Comparison of ENCODE assay signal across 19 cellular contexts in the genomic region with DNA sequence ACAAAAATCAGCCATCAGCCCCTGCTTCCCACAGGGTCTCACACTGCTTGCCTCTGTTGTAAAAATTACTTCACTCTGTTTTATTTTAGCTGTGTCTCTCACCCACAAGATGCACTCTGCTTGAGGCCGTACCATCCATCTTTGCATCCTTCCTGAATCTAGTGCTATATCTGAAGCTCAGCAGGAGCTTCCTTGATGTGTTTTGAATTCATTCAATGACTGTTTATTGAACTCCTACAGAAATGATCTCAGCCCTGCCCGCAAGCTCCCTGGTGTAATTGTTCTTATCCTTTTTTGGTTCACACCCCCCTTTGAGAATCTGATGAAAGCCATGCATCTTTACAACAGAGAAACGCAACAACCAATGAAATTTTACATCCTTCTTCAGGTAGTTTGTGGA.
DNase-seq lines count a peak whose midpoint lies in the region; ATAC-seq and TF ChIP-seq lines count a peak whose summit lies in the region.
"Had no signal": no experiment of that assay in that cellular context is flagged by ENCODE, and none has a peak within 500 bp of the region (broad histone marks: within the 10 kb centered on the region; RNA-seq: fewer than 3 reads in every experiment).

No MANE protein-coding gene starts in this region.

- H3K4me3 ChIP-seq in SK-N-SH (ENCODE audit: low read depth in 2 of 2, low read length in 1 of 2) (no peak overlapping the region), mesendoderm (ENCODE audit: low read length) (no peak overlapping the region)
- H3K4me3 ChIP-seq: K562 had no signal

- H2AK5ac ChIP-seq in mesendoderm (ENCODE audit: low read length), result no peak overlapping the region

- no peaks in the 10 kb centered on the region for H4K20me1 ChIP-seq in SK-N-SH (ENCODE audit: insufficient read depth)

- TF ChIP-seq CTCF in SK-N-SH (IDR thresholded peaks at IDR 0.05), result no peak

- H2BK5ac ChIP-seq in mesendoderm (ENCODE audit: low read length), result no peak overlapping the region

- H3K9me2 ChIP-seq in SK-N-SH, result no peaks in the 10 kb centered on the region

- H2BK15ac ChIP-seq in mesendoderm (replicated peaks; ENCODE audit: low read depth), result no peak overlapping the region

- no peak overlapping the region for H3K18ac ChIP-seq in mesendoderm (ENCODE audit: low read length)

- H3K56ac ChIP-seq in mesendoderm (ENCODE audit: low read length), result no peak overlapping the region

- no peak for TF ChIP-seq EP300 in SK-N-SH (IDR thresholded peaks at IDR 0.05; ENCODE audit: borderline replicate concordance in 1 of 2, low read depth in 1 of 2, low read length in 1 of 2)

- no peak overlapping the region for H2BK120ac ChIP-seq in mesendoderm (ENCODE audit: low read depth, low read length)

- H3K36me3 ChIP-seq in SK-N-SH (replicated peaks in 1 of 2; ENCODE audit: control insufficient read depth in 1 of 2, insufficient read depth in 2 of 2, low read length in 1 of 2) (no peaks in the 10 kb centered on the region), mesendoderm (ENCODE audit: control insufficient read depth, insufficient read depth, low read length) (no peaks in the 10 kb centered on the region)

- no peak overlapping the region for H4K5ac ChIP-seq in mesendoderm (ENCODE audit: low read length)

- WGBS in SK-N-SH (ENCODE audit: low lambda C conversion rate), result 59% methylated on average over 3 of the region's 3 CpGs
- WGBS in mesendoderm (ENCODE audit: extremely low coverage, insufficient coverage, low lambda C conversion rate), result no CpG with 5 or more reads among the region's 3 CpGs

- H3K9ac ChIP-seq in SK-N-SH, result no peak overlapping the region
- no peak overlapping the region for H3K9ac ChIP-seq in mesendoderm (ENCODE audit: low read length)

- H3K4ac ChIP-seq in mesendoderm (ENCODE audit: low read depth, low read length), result no peak overlapping the region

- H3K9me3 ChIP-seq in SK-N-SH, result no peaks in the 10 kb centered on the region

- no peak overlapping the region for H3K23ac ChIP-seq in mesendoderm (ENCODE audit: low read length)

- H3K4me1 ChIP-seq in SK-N-SH (ENCODE audit: control insufficient read depth in 1 of 2, insufficient read depth in 2 of 2, low read depth in 1 of 2, low read length in 1 of 2) (peaks cover 2 to 4% of the 10 kb centered on the region in 2 experiments; a peak in 1 of 4 replicates), mesendoderm (ENCODE audit: control insufficient read depth, low read depth, low read length) (peaks cover 5% of the 10 kb centered on the region)

- DNase-seq in SK-N-SH (no peak), NCI-H69 (lab: John Stamatoyannopoulos, UW) (peak; percentile 66), mesendoderm (peak; percentile 88), NCI-H1694 treated with DMSO at 0.1 percent for 48 hours (lab: John Stamatoyannopoulos, UW) (no peak), DMS153 (lab: John Stamatoyannopoulos, UW) (no peak), NCI-H2196 treated with DMSO at 0.1 percent for 48 hours (lab: John Stamatoyannopoulos, UW; ENCODE audit: unreplicated experiment) (no peak)
- DNase-seq: Calu3; CD8-positive, alpha-beta memory T cell; DMS53; GF-D8; NCI-H1092; NCI-H1436 treated with DMSO at 0.1 percent for 48 hours; NCI-H2171 treated with DMSO at 0.1 percent for 48 hours; NCI-H774 had no signal

- no peaks in the 10 kb centered on the region for H3K27me3 ChIP-seq in SK-N-SH (ENCODE audit: insufficient read depth)
- H3K27me3 ChIP-seq in mesendoderm (ENCODE audit: insufficient read depth, low read length, poor library complexity), result no peaks in the 10 kb centered on the region

- H3K79me2 ChIP-seq in SK-N-SH (ENCODE audit: insufficient read depth) (no peaks in the 10 kb centered on the region), mesendoderm (ENCODE audit: control insufficient read depth, insufficient read depth, low read length) (no peaks in the 10 kb centered on the region)

- no peak for ATAC-seq in SK-N-SH treated with all-trans-retinoic acid at 6 μM for 48 hours
- ATAC-seq in HG03039 (IDR thresholded peaks at IDR 0.05; ENCODE audit: unreplicated experiment), result no peak
- ATAC-seq: K562, Panc1 had no signal

- H3K27ac ChIP-seq in SK-N-SH (ENCODE audit: low read depth in 2 of 2, low read length in 1 of 2) (no peak overlapping the region), mesendoderm (ENCODE audit: low read depth, low read length) (peak overlapping the region; percentile 67)
- H3K27ac ChIP-seq: C4-2B had no signal

- TF ChIP-seq RAD21 in SK-N-SH (IDR thresholded peaks at IDR 0.05; ENCODE audit: low read length), result no peak

- no peak overlapping the region for H2AFZ ChIP-seq in SK-N-SH (ENCODE audit: low read depth)

- H3F3A ChIP-seq in SK-N-SH (replicated peaks; ENCODE audit: insufficient read depth), result no peaks in the 10 kb centered on the region

- H3K4me2 ChIP-seq in SK-N-SH (no peak overlapping the region), mesendoderm (ENCODE audit: low read length) (no peak overlapping the region)

- H3K79me1 ChIP-seq in mesendoderm (ENCODE audit: low read length), result no peaks in the 10 kb centered on the region

- POLR2A ChIA-PET in SK-N-SH (lab: Yijun Ruan, JAX), result no interaction called here

- no peak overlapping the region for H4K8ac ChIP-seq in mesendoderm (ENCODE audit: low read depth, low read length)

- CTCF ChIA-PET in SK-N-SH (lab: Yijun Ruan, JAX), result interaction anchor here (1.1 kb wide), 1 partner anchor 9 kb away, joined by 3 read pairs; no protein-coding TSS in a partner anchor

TF ChIP-seq in SK-N-SH treated with all-trans-retinoic acid at 6 μM for 48 hours, 23 proteins besides CTCF, POLR2A, EP300 and RAD21:
- TF ChIP-seq BACH2 (CRISPR knock-in tag; IDR thresholded peaks at IDR 0.05; ENCODE audit: borderline replicate concordance) (no peak), ZFP3 (CRISPR knock-in tag; IDR thresholded peaks at IDR 0.05) (peak; percentile 60; the same call in 1 of the 2 replicates)
TF ChIP-seq in SK-N-SH treated with all-trans-retinoic acid at 6 μM for 48 hours: peak in this region for 1.

TF ChIP-seq in SK-N-SH, 30 proteins besides CTCF, POLR2A, EP300 and RAD21:
- TF ChIP-seq FOXJ3 (CRISPR knock-in tag; IDR thresholded peaks at IDR 0.05) (no peak), SIN3A (IDR thresholded peaks at IDR 0.05; ENCODE audit: borderline replicate concordance, low read depth, low read length) (no peak), CHD2 (IDR thresholded peaks at IDR 0.05; ENCODE audit: low read length, partially characterized antibody) (no peak), TCF12 (IDR thresholded peaks at IDR 0.05) (no peak), SMC3 (IDR thresholded peaks at IDR 0.05; ENCODE audit: low read depth, low read length) (no peak)
- TF ChIP-seq, protein P1, sequence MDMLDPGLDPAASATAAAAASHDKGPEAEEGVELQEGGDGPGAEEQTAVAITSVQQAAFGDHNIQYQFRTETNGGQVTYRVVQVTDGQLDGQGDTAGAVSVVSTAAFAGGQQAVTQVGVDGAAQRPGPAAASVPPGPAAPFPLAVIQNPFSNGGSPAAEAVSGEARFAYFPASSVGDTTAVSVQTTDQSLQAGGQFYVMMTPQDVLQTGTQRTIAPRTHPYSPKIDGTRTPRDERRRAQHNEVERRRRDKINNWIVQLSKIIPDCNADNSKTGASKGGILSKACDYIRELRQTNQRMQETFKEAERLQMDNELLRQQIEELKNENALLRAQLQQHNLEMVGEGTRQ (IDR thresholded peaks at IDR 0.05; ENCODE audit: borderline replicate concordance, low read depth, low read length), result no peak
- TF ChIP-seq, protein P2, sequence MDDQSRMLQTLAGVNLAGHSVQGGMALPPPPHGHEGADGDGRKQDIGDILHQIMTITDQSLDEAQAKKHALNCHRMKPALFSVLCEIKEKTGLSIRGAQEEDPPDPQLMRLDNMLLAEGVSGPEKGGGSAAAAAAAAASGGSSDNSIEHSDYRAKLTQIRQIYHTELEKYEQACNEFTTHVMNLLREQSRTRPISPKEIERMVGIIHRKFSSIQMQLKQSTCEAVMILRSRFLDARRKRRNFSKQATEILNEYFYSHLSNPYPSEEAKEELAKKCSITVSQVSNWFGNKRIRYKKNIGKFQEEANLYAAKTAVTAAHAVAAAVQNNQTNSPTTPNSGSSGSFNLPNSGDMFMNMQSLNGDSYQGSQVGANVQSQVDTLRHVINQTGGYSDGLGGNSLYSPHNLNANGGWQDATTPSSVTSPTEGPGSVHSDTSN (IDR thresholded peaks at IDR 0.05), result no peak
TF ChIP-seq in SK-N-SH: peak in this region for 0.

Comparison
In these comparisons a context has a peak if more than half of its experiments do, and no peak if none do; other contexts are left out.
1. DNase-seq: peak in NCI-H69 (single experiment) and mesendoderm (single experiment); none in SK-N-SH (single experiment), NCI-H1694 treated with DMSO at 0.1 percent for 48 hours (single experiment), DMS153 (single experiment) and NCI-H2196 treated with DMSO at 0.1 percent for 48 hours (single experiment).